ENCODE assay signal across 8 cellular contexts in the genomic region with DNA sequence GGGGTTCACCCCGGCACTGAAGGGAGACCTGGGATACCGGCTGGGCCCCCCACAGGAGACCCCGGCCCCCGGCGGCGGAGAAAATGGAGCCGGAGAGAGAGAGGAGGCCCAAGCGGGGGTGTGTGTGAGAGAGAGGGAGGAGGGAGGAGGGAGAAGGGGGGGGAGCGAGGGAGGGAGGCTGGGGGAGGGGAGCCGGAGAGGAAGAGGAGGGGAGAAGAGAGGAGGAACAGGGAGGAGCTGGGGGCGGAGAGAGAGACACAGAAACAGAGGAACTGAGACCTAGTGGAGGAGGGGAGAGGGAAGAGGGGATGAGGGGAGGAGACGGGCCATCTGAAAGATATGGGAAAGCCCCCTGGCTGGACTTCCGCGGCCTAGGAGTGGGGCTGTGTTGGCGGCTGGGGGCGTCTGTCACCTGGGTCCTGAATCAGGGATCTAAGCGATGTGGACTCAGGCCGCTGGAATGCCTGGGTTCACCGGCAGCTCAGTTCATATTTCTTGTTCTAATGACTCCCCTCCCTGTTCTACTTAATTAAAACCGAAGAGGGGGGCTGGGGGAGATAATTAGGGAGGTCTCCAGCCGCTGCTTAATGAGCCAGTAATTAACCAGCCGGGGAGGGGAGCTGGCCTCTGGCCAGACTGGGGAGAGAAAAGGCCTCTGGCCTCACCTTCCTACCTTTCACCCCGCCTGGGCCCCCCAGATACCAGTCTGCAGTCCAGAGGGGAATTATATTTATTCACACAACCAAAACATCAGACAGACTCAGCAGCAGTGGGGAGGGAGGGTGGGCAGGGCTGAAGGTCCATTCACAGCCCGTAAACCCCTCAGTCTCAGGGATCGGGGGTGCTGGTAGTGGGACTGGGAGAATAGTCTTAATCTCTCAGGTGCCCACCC. TPM values are rescaled to one million over a fixed set of nuclear protein-coding genes. Genes with fewer than 3 reads are reported as not detected.
DNase-seq lines count a peak whose midpoint lies in the region; ATAC-seq, FAIRE-seq and TF ChIP-seq lines count a peak whose summit lies in the region.

A gene with protein sequence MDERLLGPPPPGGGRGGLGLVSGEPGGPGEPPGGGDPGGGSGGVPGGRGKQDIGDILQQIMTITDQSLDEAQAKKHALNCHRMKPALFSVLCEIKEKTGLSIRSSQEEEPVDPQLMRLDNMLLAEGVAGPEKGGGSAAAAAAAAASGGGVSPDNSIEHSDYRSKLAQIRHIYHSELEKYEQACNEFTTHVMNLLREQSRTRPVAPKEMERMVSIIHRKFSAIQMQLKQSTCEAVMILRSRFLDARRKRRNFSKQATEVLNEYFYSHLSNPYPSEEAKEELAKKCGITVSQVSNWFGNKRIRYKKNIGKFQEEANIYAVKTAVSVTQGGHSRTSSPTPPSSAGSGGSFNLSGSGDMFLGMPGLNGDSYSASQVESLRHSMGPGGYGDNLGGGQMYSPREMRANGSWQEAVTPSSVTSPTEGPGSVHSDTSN (minus strand): TSS at position 149 of the 892 bp plus-strand sequence. CDS start 287 bp downstream, outside the sequence.

- WGBS in A549 (ENCODE audit: missing lambda C conversion rate): 15% methylated on average over 13 of the region's 25 CpGs

- TF ChIP-seq POLR2A in A549 (IDR thresholded peaks at IDR 0.05; ENCODE audit: low read length): peak; percentile 26; the same call in 1 of the 2 replicates

- TF ChIP-seq EP300 in A549 (IDR thresholded peaks at IDR 0.05): no peak

- intact Hi-C loops in dendritic cell treated with granulocyte-macrophage colony-stimulating factor and Interleukin-4, amounts not matched to agents 40 ng/mL and 50 ng/mL, for 4 days (cut with micrococcal nuclease): no loop called here
- intact Hi-C loops in left lung (cut with DNase I): no loop called here

- H3K4me3 ChIP-seq in A549: peak within 1 kb of the TSS; percentile 94
- H3K4me3 ChIP-seq in left lung: peak within 1 kb of the TSS; percentile 67 to 78

- TF ChIP-seq RAD21 in A549 (conservative IDR thresholded peaks at IDR 0.05 in 1 of 2, IDR thresholded peaks at IDR 0.05 in 1 of 2): no peak

- peaks cover 0 to 28% of the 10 kb centered on the region in 2 donors for H3K36me3 ChIP-seq in left lung

- peak within 1 kb of the TSS; percentile 95 for H3K4me3 Mint-ChIP-seq in dendritic cell treated with granulocyte-macrophage colony-stimulating factor and Interleukin-4, amounts not matched to agents 40 ng/mL and 50 ng/mL, for 4 days

- H3K9me3 ChIP-seq in A549: no peaks in the 10 kb centered on the region
- no peaks in the 10 kb centered on the region for H3K9me3 ChIP-seq in left lung

- no peaks in the 10 kb centered on the region for H3K27me3 ChIP-seq in left lung

- no peaks in the 10 kb centered on the region for H3K27me3 Mint-ChIP-seq in dendritic cell treated with granulocyte-macrophage colony-stimulating factor and Interleukin-4, amounts not matched to agents 40 ng/mL and 50 ng/mL, for 4 days

- H3K27ac ChIP-seq in A549: peak within 1 kb of the TSS; percentile 99 to 100
- peak within 1 kb of the TSS; percentile 95 to 100 for H3K27ac ChIP-seq in left lung

- peak within 1 kb of the TSS; percentile 93 for H3K27ac Mint-ChIP-seq in dendritic cell treated with granulocyte-macrophage colony-stimulating factor and Interleukin-4, amounts not matched to agents 40 ng/mL and 50 ng/mL, for 4 days

- peak within 1 kb of the TSS; percentile 99 for H3K4me2 ChIP-seq in A549

- peaks cover 70% of the 10 kb centered on the region for H3K36me3 Mint-ChIP-seq in dendritic cell treated with granulocyte-macrophage colony-stimulating factor and Interleukin-4, amounts not matched to agents 40 ng/mL and 50 ng/mL, for 4 days (ENCODE audit: low read depth)

- H3K4me1 ChIP-seq in A549 (peaks cover 36% of the 10 kb centered on the region), left lung (peaks cover 17 to 89% of the 10 kb centered on the region in 2 donors)

- ATAC-seq in A549: peak; percentile 43 to 62; a peak in 5 of 6 replicates
- peak; percentile 55 for ATAC-seq in GM18907 (IDR thresholded peaks at IDR 0.05; ENCODE audit: unreplicated experiment)
- ATAC-seq in HG03442 (IDR thresholded peaks at IDR 0.05; ENCODE audit: unreplicated experiment): peak; percentile 49
- ATAC-seq in left lung: peak; percentile 80

- TF ChIP-seq CTCF in A549 (IDR thresholded peaks at IDR 0.05) (no peak), left lung (IDR thresholded peaks at IDR 0.05) (no peak)

- no peaks in the 10 kb centered on the region for H3K9me3 Mint-ChIP-seq in dendritic cell treated with granulocyte-macrophage colony-stimulating factor and Interleukin-4, amounts not matched to agents 40 ng/mL and 50 ng/mL, for 4 days

- POLR2A ChIA-PET in A549 (lab: Yijun Ruan, JAX): interaction anchor here (1.0 to 1.3 kb wide), 2 partner anchors 13 to 62 kb away, joined by 4 to 5 read pairs; a partner anchor contains a TSS

- no peak for FAIRE-seq in A549 (lab: Jason Lieb, UNC)

- peaks cover 84% of the 10 kb centered on the region for H3K4me1 Mint-ChIP-seq in dendritic cell treated with granulocyte-macrophage colony-stimulating factor and Interleukin-4, amounts not matched to agents 40 ng/mL and 50 ng/mL, for 4 days (ENCODE audit: low read depth)

- CTCF ChIA-PET in A549 (lab: Yijun Ruan, JAX): interaction anchor here (0.8 to 1.4 kb wide), 4 partner anchors 13 to 71 kb away, joined by 3 to 6 read pairs (median 3); no protein-coding TSS in a partner anchor

- DNase-seq in A549 (ENCODE audit: low read depth in 1 of 2, low spot score in 1 of 2) (peak; percentile 53 to 81), NCI-H748 (lab: John Stamatoyannopoulos, UW; ENCODE audit: unreplicated experiment) (peak; percentile 94), left lung (peak; percentile 89 to 96)
- DNase-seq in activated CD4-positive, alpha-beta T cell treated with anti-CD3 and anti-CD28 coated beads, Interleukin-2, amount 50 U/mL, for 24 hours (ENCODE audit: low read depth in 1 of 2, low spot score in 1 of 2): peak; percentile 49 to 82
- peak; percentile 84 for DNase-seq in stimulated activated CD4-positive, alpha-beta T cell treated with anti-CD3 and anti-CD28 coated beads, Interleukin-2, amount 100 ng/mL, for 4 hours (ENCODE audit: low read depth)

TF ChIP-seq in A549, 52 proteins besides CTCF, POLR2A, EP300 and RAD21:
- TF ChIP-seq BHLHE40 (IDR thresholded peaks at IDR 0.05; ENCODE audit: low read depth, low read length): no peak
- peak in 1 of 2 experiments; percentile 48; a peak in 2 of 5 replicates for TF ChIP-seq JUN (IDR thresholded peaks at IDR 0.05)

RNA-seq across cellular contexts. Expression of the gene that starts here (rescaled TPM):
- polyA plus RNA-seq in A549 (2011; rRNA removed) (27.0 and 27.4 TPM in 2 replicates), A549 (2017; fragmentation: RNase III; extraction: RNeasy Plus Mini Kit Qiagen cat#74134 plus additional on column Dnase treatment) (24.8 to 32.5 TPM (median 30.8 TPM) in 3 replicates)
- polyA plus RNA-seq in A549 (2012; cell fraction: cytosol; rRNA removed): 27.1 and 31.5 TPM in 2 replicates
- polyA plus RNA-seq in A549 (2012; cell fraction: nucleus; rRNA removed): 44.7 and 49.7 TPM in 2 replicates
- 20.5 and 22.7 TPM in 2 replicates for polyA minus RNA-seq in A549 (2011; rRNA and poly(A)+ RNA removed)
- total RNA-seq in left lung: 10 to 100 TPM; 91.0 to 99.1 TPM

Comparison
In these comparisons a context has a peak if more than half of its experiments do, and no peak if none do; other contexts are left out.
1. Peak in every context shown above with its lines: DNase-seq, ATAC-seq, H3K4me3 ChIP-seq and H3K27ac ChIP-seq.